Comparison of ENCODE assay signal across 8 cellular contexts in the genomic region with DNA sequence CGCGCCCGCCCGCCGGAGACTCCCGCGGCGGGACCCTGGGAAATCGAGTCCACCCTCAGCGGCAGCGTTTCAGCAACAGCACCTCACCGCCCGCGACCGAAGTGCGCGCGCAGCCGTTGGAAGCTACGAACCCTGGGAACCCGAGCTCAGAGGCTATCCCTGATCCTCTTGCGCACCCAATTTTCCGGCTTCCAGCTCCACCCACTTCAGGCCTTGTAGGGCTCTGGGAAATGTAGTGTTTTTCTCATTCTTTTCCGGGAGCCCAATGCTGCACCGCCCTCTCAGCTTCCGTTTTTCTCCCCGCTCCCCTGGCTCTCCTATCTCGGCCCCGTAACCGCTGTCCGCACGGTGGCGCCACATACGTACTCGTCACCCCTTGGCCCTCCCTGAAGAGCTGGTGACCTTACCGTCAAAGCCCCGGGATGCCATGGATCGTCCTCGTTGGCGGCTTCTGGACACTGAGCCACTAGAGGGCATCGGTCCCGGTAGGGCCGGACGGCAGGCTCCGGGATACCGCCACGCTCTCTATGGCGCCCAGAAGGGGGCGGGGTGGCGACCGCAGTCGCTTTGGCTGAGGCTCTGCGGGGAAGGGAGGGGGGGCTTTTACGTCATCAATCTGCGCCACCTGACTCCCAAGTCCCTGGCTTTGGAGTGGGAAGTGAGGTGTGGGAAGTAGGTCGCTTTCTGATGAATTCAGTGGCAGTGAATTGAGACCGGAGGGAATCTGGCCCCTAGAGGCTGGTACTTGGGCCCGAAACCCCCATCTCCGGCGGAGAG. TPM values are rescaled to one million over a fixed set of nuclear protein-coding genes. Genes with fewer than 3 reads are reported as not detected.
DNase-seq lines count a peak whose midpoint lies in the region; ATAC-seq and TF ChIP-seq lines count a peak whose summit lies in the region.

TSS of gene ODR4 (plus strand) at position 687 of the 777 bp plus-strand sequence. CDS start 3,948 bp downstream, outside the sequence.
TSS of gene TPR (minus strand) at position 102 of the 777 bp plus-strand sequence. CDS start 225 bp downstream, outside the sequence.

- H3K36me3 ChIP-seq in GM23338 (ENCODE audit: insufficient read depth) = peaks cover 22% of the 10 kb centered on the region

- CTCF ChIA-PET in RWPE1 (lab: Yijun Ruan, JAX) = interaction anchor here (0.5 to 1.2 kb wide), 16 partner anchors 10 to 1742 kb away, joined by 3 to 9 read pairs (median 3); no protein-coding TSS in a partner anchor

- H3K27me3 Mint-ChIP-seq in GM23338 (ENCODE audit: insufficient read depth, low read depth, poor library complexity) (peaks cover 3% of the 10 kb centered on the region), natural killer cell (ENCODE audit: low read depth in 2 of 2) (no peaks in the 10 kb centered on the region)
- H3K27me3 Mint-ChIP-seq in activated T-helper 2 cell treated with anti-CD3 and anti-CD28 coated beads, Interferon-gamma antibody, Interleukin-2, Interleukin-4, amounts not matched to agents 10 μg/mL and 5 μg/mL and 100 μg/mL, durations not matched to agents 14 hours and 24 hours and 36 hours (ENCODE audit: low read depth) = no peaks in the 10 kb centered on the region

- ATAC-seq in GM23338 (peak; percentile 93), natural killer cell (peak; percentile 77 to 90 (median 81))
- ATAC-seq in stimulated activated naive CD8-positive, alpha-beta T cell treated with anti-CD3 and anti-CD28 coated beads, Interleukin-15, Interleukin-2, amounts not matched to agents 100 U/mL and 50 U/mL, for 24 hours = peak; percentile 93

- no peaks in the 10 kb centered on the region for H3K4me1 Mint-ChIP-seq in GM23338
- peaks cover 31% of the 10 kb centered on the region for H3K4me1 Mint-ChIP-seq in activated T-helper 2 cell treated with anti-CD3 and anti-CD28 coated beads, Interferon-gamma antibody, Interleukin-2, Interleukin-4, amounts not matched to agents 10 μg/mL and 5 μg/mL and 100 μg/mL, durations not matched to agents 14 hours and 24 hours and 36 hours (ENCODE audit: low read depth)
- H3K4me1 Mint-ChIP-seq in natural killer cell = peaks cover 33 to 37% of the 10 kb centered on the region in 2 donors

- peaks cover 12% of the 10 kb centered on the region; the same call in 1 of the 2 replicates for H3K4me1 ChIP-seq in GM23338 (ENCODE audit: insufficient read depth)

- peaks cover 31% of the 10 kb centered on the region for H3K36me3 Mint-ChIP-seq in GM23338 (ENCODE audit: low read depth)
- peaks cover 36% of the 10 kb centered on the region for H3K36me3 Mint-ChIP-seq in activated T-helper 2 cell treated with anti-CD3 and anti-CD28 coated beads, Interferon-gamma antibody, Interleukin-2, Interleukin-4, amounts not matched to agents 10 μg/mL and 5 μg/mL and 100 μg/mL, durations not matched to agents 14 hours and 24 hours and 36 hours (ENCODE audit: low read depth)
- peaks cover 8% of the 10 kb centered on the region for H3K36me3 Mint-ChIP-seq in natural killer cell

- TF ChIP-seq CTCF in GM23338 (conservative IDR thresholded peaks at IDR 0.05; ENCODE audit: low read depth in 2 of 2) (peak; percentile 80 to 97), LNCAP (IDR thresholded peaks at IDR 0.05) (peak; percentile 100), RWPE1 (conservative IDR thresholded peaks at IDR 0.05; ENCODE audit: low read depth) (peak; percentile 96), fibroblast of mammary gland (conservative IDR thresholded peaks at IDR 0.05; ENCODE audit: control insufficient read depth, insufficient read depth, low read depth, low read length) (peak; percentile 68), natural killer cell (IDR thresholded peaks at IDR 0.05) (peak; percentile 85)

- H3K27ac Mint-ChIP-seq in GM23338 (peak within 1 kb of the TSS; percentile 100), natural killer cell (peak within 1 kb of the TSS; percentile 90)
- H3K27ac Mint-ChIP-seq in activated T-helper 2 cell treated with anti-CD3 and anti-CD28 coated beads, Interferon-gamma antibody, Interleukin-2, Interleukin-4, amounts not matched to agents 10 μg/mL and 5 μg/mL and 100 μg/mL, durations not matched to agents 14 hours and 24 hours and 36 hours = peak within 1 kb of the TSS; percentile 97

- POLR2A ChIA-PET in RWPE1 (lab: Yijun Ruan, JAX; ENCODE audit: low non-redundant PET) = interaction anchor here (0.8 kb wide), 1 partner anchor 10 kb away, joined by 3 read pairs; no protein-coding TSS in a partner anchor

- peak within 1 kb of the TSS; percentile 48 for H2AFZ ChIP-seq in GM23338

- intact Hi-C loops in activated T-helper 2 cell treated with anti-CD3 and anti-CD28 coated beads, Interferon-gamma antibody, Interleukin-2, Interleukin-4, amounts not matched to agents 10 μg/mL and 5 μg/mL and 100 μg/mL, durations not matched to agents 14 hours and 24 hours and 36 hours (cut with micrococcal nuclease) = loop anchor here (1.0 to 10.0 kb wide), 6 partner anchors 29 to 1621 kb away; partner anchors contain the start of genes EDEM3 and SWT1
- intact Hi-C loops in natural killer cell (cut with micrococcal nuclease) = loop anchor here (10.0 kb wide), 2 partner anchors 1061 to 1991 kb away; partner anchors contain the start of genes C1orf21 and IVNS1ABP

- H3K27ac ChIP-seq in GM23338 (ENCODE audit: low read depth) (peak within 1 kb of the TSS; percentile 95), RWPE1 (peak within 1 kb of the TSS; percentile 98)

- H3K9me2 ChIP-seq in GM23338 (ENCODE audit: insufficient read depth) = no peaks in the 10 kb centered on the region

- no peaks in the 10 kb centered on the region for H3F3A ChIP-seq in GM23338 (replicated peaks; ENCODE audit: low read depth)

- H3K4me3 Mint-ChIP-seq in GM23338 (peak within 1 kb of the TSS; percentile 100), natural killer cell (peak within 1 kb of the TSS; percentile 91)
- peak within 1 kb of the TSS; percentile 96 for H3K4me3 Mint-ChIP-seq in activated T-helper 2 cell treated with anti-CD3 and anti-CD28 coated beads, Interferon-gamma antibody, Interleukin-2, Interleukin-4, amounts not matched to agents 10 μg/mL and 5 μg/mL and 100 μg/mL, durations not matched to agents 14 hours and 24 hours and 36 hours (ENCODE audit: low read depth)

- no peaks in the 10 kb centered on the region for H3K27me3 ChIP-seq in GM23338 (ENCODE audit: insufficient read depth)

- H3K4me2 ChIP-seq in GM23338 = peak within 1 kb of the TSS; percentile 85

- peaks cover 20% of the 10 kb centered on the region for H4K20me1 ChIP-seq in GM23338 (replicated peaks; ENCODE audit: insufficient read depth)

- DNase-seq in EH (ENCODE audit: low read depth) = peak; percentile 100
- peak; percentile 99 for DNase-seq in GM23338 (ENCODE audit: low spot score)
- peak; percentile 99 for DNase-seq in RWPE1 (ENCODE audit: low spot score)
- peak; percentile 97 for DNase-seq in activated T-helper 2 cell treated with anti-CD3 and anti-CD28 coated beads, Interferon-gamma antibody, Interleukin-2, Interleukin-4, amounts not matched to agents 10 μg/mL and 5 μg/mL and 100 μg/mL, durations not matched to agents 14 hours and 24 hours and 36 hours (ENCODE audit: low spot score)
- peak; percentile 99 for DNase-seq in fibroblast of mammary gland (ENCODE audit: low read depth)
- DNase-seq in natural killer cell = peak; percentile 92
- peak; percentile 94 for DNase-seq in stimulated activated naive CD8-positive, alpha-beta T cell treated with anti-CD3 and anti-CD28 coated beads, Interleukin-15, Interleukin-2, amounts not matched to agents 100 U/mL and 50 U/mL, for 24 hours

- peak within 1 kb of the TSS; percentile 90 for H3K4me3 ChIP-seq in GM23338
- peak within 1 kb of the TSS; percentile 94 for H3K4me3 ChIP-seq in fibroblast of mammary gland (ENCODE audit: control insufficient read depth, low read depth, low read length)

- peaks cover 5% of the 10 kb centered on the region; the same call in 1 of the 3 replicates for H3K9me3 Mint-ChIP-seq in GM23338
- no peaks in the 10 kb centered on the region for H3K9me3 Mint-ChIP-seq in activated T-helper 2 cell treated with anti-CD3 and anti-CD28 coated beads, Interferon-gamma antibody, Interleukin-2, Interleukin-4, amounts not matched to agents 10 μg/mL and 5 μg/mL and 100 μg/mL, durations not matched to agents 14 hours and 24 hours and 36 hours
- H3K9me3 Mint-ChIP-seq in natural killer cell = no peaks in the 10 kb centered on the region

- H3K79me2 ChIP-seq in GM23338 (replicated peaks; ENCODE audit: insufficient read depth) = peaks cover 89% of the 10 kb centered on the region

TF ChIP-seq in GM23338, 12 proteins besides CTCF, POLR2A, EP300 and RAD21 (continues in another document):
- TF ChIP-seq CREB1 (CRISPR knock-in tag; IDR thresholded peaks at IDR 0.05; ENCODE audit: low read depth) (peak; percentile 98), ETS1 (IDR thresholded peaks at IDR 0.05) (peak; percentile 77), POLR2AphosphoS5 (IDR thresholded peaks at IDR 0.05; ENCODE audit: low read depth) (peak; percentile 86), ZNF331 (CRISPR knock-in tag; IDR thresholded peaks at IDR 0.05; ENCODE audit: low read depth) (no peak)

RNA-seq across cellular contexts. Expression of gene ODR4, which starts in this region (rescaled TPM):
- 8.6 and 17.3 TPM in 2 replicates for total RNA-seq in GM23338 (2014; rRNA removed; shearing (Covaris generic))
- 14.7 and 18.9 TPM in 2 replicates for polyA plus RNA-seq in GM23338 (2016; fragmentation: Nextera tagmentation; extraction: Ambion mirVana)
- 16.1 and 17.0 TPM in 2 replicates for total RNA-seq in activated T-helper 2 cell treated with anti-CD3 and anti-CD28 coated beads, Interferon-gamma antibody, Interleukin-2, Interleukin-4, amounts not matched to agents 10 μg/mL and 5 μg/mL and 100 μg/mL, durations not matched to agents 14 hours and 24 hours and 36 hours
- total RNA-seq in natural killer cell = 10 to 100 TPM; 20.3 to 24.4 (median 21.0) TPM

RNA-seq across cellular contexts. Expression of gene TPR, which starts in this region (rescaled TPM):
- 75.8 and 108 TPM in 2 replicates for total RNA-seq in GM23338 (2014; rRNA removed; shearing (Covaris generic))
- 164 and 220 TPM in 2 replicates for polyA plus RNA-seq in GM23338 (2016; fragmentation: Nextera tagmentation; extraction: Ambion mirVana)
- total RNA-seq in activated T-helper 2 cell treated with anti-CD3 and anti-CD28 coated beads, Interferon-gamma antibody, Interleukin-2, Interleukin-4, amounts not matched to agents 10 μg/mL and 5 μg/mL and 100 μg/mL, durations not matched to agents 14 hours and 24 hours and 36 hours = 154 and 160 TPM in 2 replicates
- total RNA-seq in natural killer cell = 100 to 1,000 TPM in 2 of 3 donors, 10 to 100 TPM in 1; 96.8 to 137 (median 116) TPM

Comparison
In these comparisons a context has a peak if more than half of its experiments do, and no peak if none do; other contexts are left out.
1. Peak in every context shown above with its lines: DNase-seq, ATAC-seq, H3K4me3 ChIP-seq and H3K27ac ChIP-seq.